In the genomic region with DNA sequence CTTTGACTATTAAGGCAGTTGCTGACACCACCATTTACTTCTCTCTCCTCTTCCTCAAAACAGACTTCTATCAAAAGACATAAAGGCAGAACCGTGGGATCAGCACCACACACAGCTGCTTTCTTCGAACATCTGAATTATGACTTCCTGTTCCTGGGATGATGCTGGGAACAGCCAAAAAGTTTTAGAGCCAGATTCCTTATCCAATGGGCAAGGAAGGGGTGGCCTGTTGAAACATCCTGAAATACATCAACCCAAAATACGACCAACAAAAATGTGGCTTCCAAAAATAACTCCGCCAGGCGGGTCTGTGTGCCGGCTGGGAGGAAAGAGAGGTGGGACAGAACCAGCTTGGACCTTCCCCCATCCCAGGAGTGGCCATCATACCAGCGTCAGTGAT, we compare ENCODE assay signal across 22 cellular contexts.
A peak's percentile ranks its signal among the peaks of the same experiment; 100 is the strongest.
DNase-seq lines count a peak whose midpoint lies in the region; ATAC-seq and TF ChIP-seq lines count a peak whose summit lies in the region.
"Had no signal": no experiment of that assay in that cellular context is flagged by ENCODE, and none has a peak within 500 bp of the region (broad histone marks: within the 10 kb centered on the region; RNA-seq: fewer than 3 reads in every experiment).

No MANE protein-coding gene starts in this region.

- H2BK15ac ChIP-seq in mesenchymal stem cell (ENCODE audit: low read depth, poor library complexity, severe bottlenecking): no peak overlapping the region

- H3K9ac ChIP-seq in mesenchymal stem cell (ENCODE audit: low read length): no peak overlapping the region

- no peaks in the 10 kb centered on the region for H3K79me1 ChIP-seq in mesenchymal stem cell (replicated peaks; ENCODE audit: low read length, poor library complexity, severe bottlenecking)

- DNase-seq in EH (ENCODE audit: low read depth): peak; percentile 18
- DNase-seq in adrenal gland: peak in 4 of 7 donors; percentile 25 to 56 (median 32)
- DNase-seq in mesenchymal stem cell: no peak
- DNase-seq in spleen: peak; percentile 23
- DNase-seq in dorsolateral prefrontal cortex: no peak
- no peak for DNase-seq in glomerular visceral epithelial cell (ENCODE audit: extremely low spot score)
- no peak for DNase-seq in ACHN
- DNase-seq: activated CD4-positive, alpha-beta T cell treated with anti-CD3 and anti-CD28 coated beads for 48 hours; CD8-positive, alpha-beta T cell; cerebellar nuclear complex; DMS153; erythroblast; GDM1; MG63; NCI-H1417 treated with DMSO at 0.1 percent for 48 hours; NCI-H524; NK-92 treated with Interleukin-12 subunit alpha and Interleukin-12 subunit beta, amount 100 ng/mL, for 24 hours; nucleus accumbens; retina; stimulated activated CD4-positive, alpha-beta T cell treated with anti-CD3 and anti-CD28 coated beads, Interleukin-15, amount 100 ng/mL, for 24 hours; stimulated activated CD8-positive, alpha-beta memory T cell treated with anti-CD3 and anti-CD28 coated beads, Interleukin-4, amount 100 ng/mL, for 48 hours had no signal

- H2BK5ac ChIP-seq in mesenchymal stem cell (ENCODE audit: low read depth, low read length, poor library complexity, severe bottlenecking): no peak overlapping the region

- H3K36me3 ChIP-seq in adrenal gland (replicated peaks in 1 of 2) (no peaks in the 10 kb centered on the region), mesenchymal stem cell (ENCODE audit: control insufficient read depth in 1 of 2, insufficient read depth in 2 of 2, low read depth in 1 of 2, low read length in 2 of 2) (peaks cover 0 to 5% of the 10 kb centered on the region in 2 experiments), spleen (peaks cover 0 to 47% (median 2%) of the 10 kb centered on the region in 6 donors)
- H3K36me3 ChIP-seq: MG63 had no signal

- H3K23ac ChIP-seq in mesenchymal stem cell (ENCODE audit: low read length in 2 of 2): no peak overlapping the region

- no peak overlapping the region for H4K91ac ChIP-seq in mesenchymal stem cell (ENCODE audit: low read length)

- H2AFZ ChIP-seq in mesenchymal stem cell (ENCODE audit: low read depth, low read length): no peak overlapping the region

- no peak overlapping the region for H3K4ac ChIP-seq in mesenchymal stem cell (ENCODE audit: low read depth in 1 of 2, low read length in 2 of 2)

- intact Hi-C loops in adrenal gland (cut with DNase I): no loop called here
- intact Hi-C loops in spleen (cut with DNase I; ENCODE audit: low total_unique reads): no loop called here
- intact Hi-C loops in dorsolateral prefrontal cortex (cut with DNase I): no loop called here

- H3K27me3 ChIP-seq in adrenal gland (no peaks in the 10 kb centered on the region), mesenchymal stem cell (ENCODE audit: control insufficient read depth in 1 of 2, insufficient read depth in 1 of 2, low read length in 2 of 2) (peaks cover 0 to 50% of the 10 kb centered on the region in 2 experiments), spleen (replicated peaks in 1 of 7) (no peaks in the 10 kb centered on the region), dorsolateral prefrontal cortex (peaks cover 0 to 22% (median 0%) of the 10 kb centered on the region in 45 donors)
- H3K27me3 ChIP-seq: MG63 had no signal

- no peaks in the 10 kb centered on the region for H3K4me1 ChIP-seq in adrenal gland (replicated peaks in 1 of 2)
- H3K4me1 ChIP-seq in mesenchymal stem cell (ENCODE audit: control insufficient read depth, insufficient read depth, low read depth, low read length): peaks cover 3% of the 10 kb centered on the region
- H3K4me1 ChIP-seq in spleen: peaks cover 4 to 79% (median 42%) of the 10 kb centered on the region in 6 donors

- peak overlapping the region in 2 of 5 donors; percentile 60 to 89 for H3K27ac ChIP-seq in adrenal gland
- H3K27ac ChIP-seq in mesenchymal stem cell (ENCODE audit: low read length, poor library complexity, severe bottlenecking): no peak overlapping the region
- H3K27ac ChIP-seq in spleen: peak overlapping the region in 7 of 8 donors; percentile 16 to 78 (median 65)
- H3K27ac ChIP-seq in dorsolateral prefrontal cortex: peak overlapping the region in 8 of 59 donors; percentile 2 to 70 (median 14)

- H3K4me3 ChIP-seq in adrenal gland (no peak overlapping the region), mesenchymal stem cell (ENCODE audit: insufficient read depth in 1 of 2, low read depth in 1 of 2, low read length in 2 of 2) (no peak overlapping the region), spleen (no peak overlapping the region), dorsolateral prefrontal cortex (no peak overlapping the region)
- H3K4me3 ChIP-seq: MG63 had no signal

- no peak overlapping the region for H3K18ac ChIP-seq in mesenchymal stem cell (ENCODE audit: low read depth in 1 of 2, low read length in 2 of 2)

- no peak overlapping the region for H2AK5ac ChIP-seq in mesenchymal stem cell (ENCODE audit: low read length, severe bottlenecking)

- no peak overlapping the region for H3K14ac ChIP-seq in mesenchymal stem cell (ENCODE audit: low read length in 2 of 2)

- peak overlapping the region in 1 of 2 experiments; percentile 11 for H2BK12ac ChIP-seq in mesenchymal stem cell (ENCODE audit: low read length in 2 of 2)

- TF ChIP-seq CTCF in adrenal gland (IDR thresholded peaks at IDR 0.05) (no peak), spleen (IDR thresholded peaks at IDR 0.05 in 8 of 11, conservative IDR thresholded peaks at IDR 0.05 in 3 of 11) (no peak), dorsolateral prefrontal cortex (IDR thresholded peaks at IDR 0.05 in 54 of 56, conservative IDR thresholded peaks at IDR 0.05 in 2 of 56; ENCODE audit: low read depth in 1 of 56, partially characterized antibody in 56 of 56) (no peak)

- no peak overlapping the region for H2BK120ac ChIP-seq in mesenchymal stem cell (ENCODE audit: low read depth, low read length)

- no peaks in the 10 kb centered on the region for H3K9me3 ChIP-seq in adrenal gland (replicated peaks in 1 of 3)
- H3K9me3 ChIP-seq in mesenchymal stem cell (ENCODE audit: control insufficient read depth, low read length): no peaks in the 10 kb centered on the region
- H3K9me3 ChIP-seq in spleen: no peaks in the 10 kb centered on the region
- H3K9me3 ChIP-seq: MG63 had no signal

- WGBS in adrenal gland, 4 donors: 34 to 52% (median 39%) methylated on average over 7 of the region's 7 CpGs
- 37% methylated on average over 5 of the region's 7 CpGs for WGBS in mesenchymal stem cell
- WGBS in spleen, 5 donors: 17 to 28% (median 25%) methylated on average over 7 of the region's 7 CpGs

- H3K4me2 ChIP-seq in mesenchymal stem cell (ENCODE audit: low read length, poor library complexity, severe bottlenecking): no peak overlapping the region

- TF ChIP-seq POLR2A in adrenal gland (IDR thresholded peaks at IDR 0.05): no peak
- no peak for TF ChIP-seq POLR2A in spleen (IDR thresholded peaks at IDR 0.05)

- H4K8ac ChIP-seq in mesenchymal stem cell (ENCODE audit: low read length): peak overlapping the region; percentile 31

- ATAC-seq in HG03378 (IDR thresholded peaks at IDR 0.05; ENCODE audit: unreplicated experiment): no peak
- ATAC-seq: CD8-positive, alpha-beta T cell had no signal

- in situ Hi-C loops in ACHN (cut with HindIII; ENCODE audit: low pct_ligation_motif_present, low pct_unique_long_range_greater_than_20kb, low sequenced_read_pairs): no loop called here

Comparison
In these comparisons a context has a peak if more than half of its experiments do, and no peak if none do; other contexts are left out.
1. DNase-seq: peak in EH (single experiment), adrenal gland (4 of 7) and spleen (single experiment); none in mesenchymal stem cell (single experiment), dorsolateral prefrontal cortex (0 of 10), glomerular visceral epithelial cell (single experiment) and ACHN (single experiment).